Comparison of ENCODE assay signal across 16 cellular contexts in genomic region chr15:66186049-66186825, GRCh38.
"Had no signal": no experiment of that assay in that cellular context is flagged by ENCODE, and none has a peak within 500 bp of the region (broad histone marks: within the 10 kb centered on the region; RNA-seq: fewer than 3 reads in every experiment).

No MANE protein-coding gene starts in this region.

- H3K4me3 Mint-ChIP-seq: activated naive CD4-positive, alpha-beta T cell treated with anti-CD3 and anti-CD28 coated beads, Interleukin-2, amount 10 ng/mL, durations not matched to agents 7 days and 5 days; central memory CD8-positive, alpha-beta T cell; naive thymus-derived CD4-positive, alpha-beta T cell had no signal

- H3K27ac ChIP-seq: coronary artery, esophagus muscularis mucosa, pancreas, VCaP had no signal

- H3K27me3 ChIP-seq: pancreas had no signal

- H3K36me3 ChIP-seq: esophagus muscularis mucosa, pancreas had no signal

- H3K36me3 Mint-ChIP-seq: activated naive CD4-positive, alpha-beta T cell treated with anti-CD3 and anti-CD28 coated beads, Interleukin-2, amount 10 ng/mL, durations not matched to agents 7 days and 5 days; naive thymus-derived CD4-positive, alpha-beta T cell had no signal

- FAIRE-seq: frontal cortex, pancreas, urothelium cell line had no signal

- H3K9me3 ChIP-seq: esophagus muscularis mucosa, pancreas had no signal

- H3K4me1 ChIP-seq: esophagus muscularis mucosa, pancreas had no signal

- H3K27ac Mint-ChIP-seq: activated naive CD4-positive, alpha-beta T cell treated with anti-CD3 and anti-CD28 coated beads, Interleukin-2, amount 10 ng/mL, durations not matched to agents 7 days and 5 days; naive thymus-derived CD4-positive, alpha-beta T cell had no signal

- H3K4me3 ChIP-seq: coronary artery, esophagus muscularis mucosa, pancreas had no signal

- DNase-seq: activated CD4-positive, alpha-beta T cell treated with anti-CD3 and anti-CD28 coated beads for 1 hour; activated CD4-positive, alpha-beta T cell treated with anti-CD3 and anti-CD28 coated beads, Interleukin-2, amount 50 U/mL, for 4 hours; activated naive CD4-positive, alpha-beta T cell treated with anti-CD3 and anti-CD28 coated beads, Interleukin-2, amount 10 ng/mL, durations not matched to agents 7 days and 5 days; left colon; naive thymus-derived CD4-positive, alpha-beta T cell; pancreas; stimulated activated CD4-positive, alpha-beta T cell treated with anti-CD3 and anti-CD28 coated beads, Interleukin-12 subunit alpha, Interleukin-12 subunit beta, amount 100 ng/mL, for 4 hours; stimulated activated CD4-positive, alpha-beta T cell treated with anti-CD3 and anti-CD28 coated beads, Interleukin-2, amount 100 ng/mL, for 24 hours; T-helper 1 cell; T1000 had no signal

- H3K4me1 Mint-ChIP-seq: activated naive CD4-positive, alpha-beta T cell treated with anti-CD3 and anti-CD28 coated beads, Interleukin-2, amount 10 ng/mL, durations not matched to agents 7 days and 5 days; central memory CD8-positive, alpha-beta T cell had no signal

- ATAC-seq: left colon; naive thymus-derived CD4-positive, alpha-beta T cell; pancreas had no signal

- H3K9me3 Mint-ChIP-seq: activated naive CD4-positive, alpha-beta T cell treated with anti-CD3 and anti-CD28 coated beads, Interleukin-2, amount 10 ng/mL, durations not matched to agents 7 days and 5 days; central memory CD8-positive, alpha-beta T cell had no signal
